Comparison of ENCODE assay signal across 9 cellular contexts in the genomic region with DNA sequence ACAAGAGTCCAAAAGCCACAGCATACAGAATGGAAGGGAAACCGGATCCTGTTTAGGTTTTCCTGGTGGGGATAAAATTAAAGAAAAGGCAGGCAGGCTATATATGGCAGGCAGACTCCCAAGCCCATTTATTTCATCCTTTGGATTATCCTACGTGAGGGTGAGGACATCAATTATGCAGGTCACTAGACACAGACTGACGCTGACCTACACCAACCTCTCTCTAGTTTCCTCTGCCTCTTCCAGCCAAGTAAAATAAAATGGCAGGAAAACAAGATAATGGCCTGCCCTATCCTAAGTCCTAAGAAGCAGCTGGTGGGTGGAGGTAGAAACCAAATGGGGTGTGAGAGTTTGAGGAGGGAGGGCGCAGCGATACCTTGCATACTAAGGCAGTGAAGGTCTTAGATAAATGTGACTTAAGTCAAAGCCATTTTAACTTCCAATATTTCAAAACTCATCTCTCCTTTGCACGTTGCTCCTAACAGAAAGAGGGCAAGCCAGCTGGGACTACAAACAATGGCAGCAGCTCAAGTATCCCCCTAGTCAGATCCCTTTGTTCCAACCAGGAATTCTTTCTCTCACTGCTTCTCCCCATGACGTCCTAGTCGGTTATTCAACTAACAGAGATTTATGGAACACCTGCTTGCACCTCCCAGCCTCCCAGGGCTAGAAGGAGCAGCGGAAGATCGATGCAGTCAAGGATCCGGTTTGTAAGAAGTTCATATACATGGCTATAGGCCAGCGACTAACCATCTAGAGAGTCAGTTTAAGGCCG.
DNase-seq lines count a peak whose midpoint lies in the region; ATAC-seq and TF ChIP-seq lines count a peak whose summit lies in the region.
"Had no signal": no experiment of that assay in that cellular context is flagged by ENCODE, and none has a peak within 500 bp of the region (broad histone marks: within the 10 kb centered on the region; RNA-seq: fewer than 3 reads in every experiment).

No MANE protein-coding gene starts in this region.

- H3K4me3 Mint-ChIP-seq in activated B cell treated with CpG ODN at 0.5 μM for 24 hours = no peak overlapping the region
- H3K4me3 Mint-ChIP-seq: T-helper 2 cell treated with Interferon-gamma antibody and Interleukin-4, amounts not matched to agents 5 μg/mL and 100 μg/mL, for 36 hours had no signal

- H3K27me3 ChIP-seq in heart right ventricle (no peaks in the 10 kb centered on the region), gastrocnemius medialis (no peaks in the 10 kb centered on the region)
- H3K27me3 ChIP-seq: testis had no signal

- peak overlapping the region; percentile 74 for H3K27ac Mint-ChIP-seq in activated B cell treated with CpG ODN at 0.5 μM for 24 hours

- in situ Hi-C loops in gastrocnemius medialis (cut with MboI; ENCODE audit: low sequenced_read_pairs in 4 of 4) = no loop called here

- no peak overlapping the region for H3K4me3 ChIP-seq in heart right ventricle
- no peak overlapping the region for H3K4me3 ChIP-seq in gastrocnemius medialis
- H3K4me3 ChIP-seq: testis had no signal

- H3K4me1 Mint-ChIP-seq in activated B cell treated with CpG ODN at 0.5 μM for 24 hours = peaks cover 46% of the 10 kb centered on the region

- TF ChIP-seq CTCF in activated B cell treated with CpG ODN at 0.5 μM for 24 hours (IDR thresholded peaks at IDR 0.05) = no peak
- no peak for TF ChIP-seq CTCF in heart right ventricle (IDR thresholded peaks at IDR 0.05)
- no peak for TF ChIP-seq CTCF in gastrocnemius medialis (IDR thresholded peaks at IDR 0.05 in 4 of 5, conservative IDR thresholded peaks at IDR 0.05 in 1 of 5)

- peaks cover 0 to 100% (median 23%) of the 10 kb centered on the region in 9 donors for H3K36me3 ChIP-seq in heart right ventricle
- H3K36me3 ChIP-seq in gastrocnemius medialis = peaks cover 0 to 33% of the 10 kb centered on the region in 2 donors

- CTCF ChIA-PET in activated B cell treated with CpG ODN at 0.5 μM for 24 hours (lab: Charles Lee) = no interaction called here

- no peak for TF ChIP-seq POLR2A in gastrocnemius medialis (IDR thresholded peaks at IDR 0.05)

- no peaks in the 10 kb centered on the region for H3K9me3 Mint-ChIP-seq in activated B cell treated with CpG ODN at 0.5 μM for 24 hours
- H3K9me3 Mint-ChIP-seq: T-helper 2 cell treated with Interferon-gamma antibody and Interleukin-4, amounts not matched to agents 5 μg/mL and 100 μg/mL, for 36 hours had no signal

- POLR2A ChIA-PET in activated B cell treated with CpG ODN at 0.5 μM for 24 hours (lab: Charles Lee) = no interaction called here

- peak overlapping the region in 8 of 10 donors; percentile 22 to 74 (median 44) for H3K27ac ChIP-seq in heart right ventricle
- peak overlapping the region; percentile 71 to 86 (median 82) for H3K27ac ChIP-seq in gastrocnemius medialis

- peak; percentile 17 for DNase-seq in NCI-H128 (lab: John Stamatoyannopoulos, UW; ENCODE audit: unreplicated experiment)
- no peak for DNase-seq in activated B cell treated with CpG ODN at 0.5 μM for 24 hours
- DNase-seq in heart right ventricle = no peak
- DNase-seq in gastrocnemius medialis = no peak
- DNase-seq: testis had no signal

- WGBS in heart right ventricle, 2 donors = 63 to 68% methylated on average over 13 of the region's 13 CpGs

- no peaks in the 10 kb centered on the region for H3K27me3 Mint-ChIP-seq in activated B cell treated with CpG ODN at 0.5 μM for 24 hours

- ATAC-seq in activated B cell treated with CpG ODN at 0.5 μM for 24 hours (ENCODE audit: low read depth) (no peak), heart right ventricle (peak in 6 of 8 donors; percentile 17 to 55 (median 38)), gastrocnemius medialis (peak in 1 of 2 donors; percentile 16), HG03439 (IDR thresholded peaks at IDR 0.05; ENCODE audit: unreplicated experiment) (no peak), HG03460 (IDR thresholded peaks at IDR 0.05; ENCODE audit: unreplicated experiment) (no peak), GM21737 (IDR thresholded peaks at IDR 0.05; ENCODE audit: unreplicated experiment) (no peak)

- H3K4me1 ChIP-seq in heart right ventricle = peaks cover 7 to 85% (median 52%) of the 10 kb centered on the region in 9 donors
- H3K4me1 ChIP-seq in gastrocnemius medialis = peaks cover 56 to 57% of the 10 kb centered on the region in 2 donors

- H3K36me3 Mint-ChIP-seq in activated B cell treated with CpG ODN at 0.5 μM for 24 hours (ENCODE audit: low read depth) = peaks cover 92% of the 10 kb centered on the region

- intact Hi-C loops in activated B cell treated with CpG ODN at 0.5 μM for 24 hours (cut with micrococcal nuclease) = no loop called here
- intact Hi-C loops in heart right ventricle (cut with DNase I) = loop anchor here in 3 of 10 donors (5.0 to 10.0 kb wide), 2 partner anchors 71 to 133 kb away; a partner anchor contains a TSS
- intact Hi-C loops in gastrocnemius medialis (cut with DNase I; ENCODE audit: low total_unique reads) = loop anchor here (2.0 to 5.0 kb wide), 3 partner anchors 71 to 134 kb away; no protein-coding TSS in a partner anchor

- no peaks in the 10 kb centered on the region for H3K9me3 ChIP-seq in heart right ventricle
- H3K9me3 ChIP-seq in gastrocnemius medialis = no peaks in the 10 kb centered on the region
- H3K9me3 ChIP-seq: testis had no signal

Comparison
In these comparisons a context has a peak if more than half of its experiments do, and no peak if none do; other contexts are left out.
1. ATAC-seq: peak in heart right ventricle (6 of 8); none in activated B cell treated with CpG ODN at 0.5 μM for 24 hours (single experiment), HG03439 (single experiment), HG03460 (single experiment) and GM21737 (single experiment).